Comparison of ENCODE assay signal across 10 cellular contexts in genomic region chr6:46655803-46656202, GRCh38. TPM values are rescaled to one million over a fixed set of nuclear protein-coding genes. Genes with fewer than 3 reads are reported as not detected.
DNase-seq lines count a peak whose midpoint lies in the region; ATAC-seq and TF ChIP-seq lines count a peak whose summit lies in the region.
"Had no signal": no experiment of that assay in that cellular context is flagged by ENCODE, and none has a peak within 500 bp of the region (broad histone marks: within the 10 kb centered on the region; RNA-seq: fewer than 3 reads in every experiment).

No MANE protein-coding gene starts in this region.

- POLR2A ChIA-PET in GM10248 (lab: Yijun Ruan, JAX): no interaction called here

- H3F3A ChIP-seq in Loucy (ENCODE audit: low read depth): no peaks in the 10 kb centered on the region

- H3K4me1 ChIP-seq in Loucy (ENCODE audit: insufficient read depth, low read length, poor library complexity, severe bottlenecking): no peaks in the 10 kb centered on the region

- H3K4me3 Mint-ChIP-seq in chondrocyte (ENCODE audit: unreplicated experiment) (no peak overlapping the region), nephron (peak overlapping the region; percentile 27 to 69 (median 46))
- H3K4me3 Mint-ChIP-seq in activated T-helper 1 cell treated with anti-CD3 and anti-CD28 coated beads, Interleukin-12 subunit alpha, Interleukin-12 subunit beta, Interleukin-2, Interleukin-4 antibody, amounts not matched to agents 30 ng/mL and 10 ng/mL and 1 ng/mL, durations not matched to agents 14 hours and 24 hours and 36 hours: no peak overlapping the region

- H3K4me2 ChIP-seq in Loucy (ENCODE audit: low read depth, low read length, poor library complexity, severe bottlenecking): no peak overlapping the region

- H4K20me1 ChIP-seq in Loucy (ENCODE audit: insufficient read depth, low read length, poor library complexity, severe bottlenecking): no peaks in the 10 kb centered on the region

- ATAC-seq in esophagus mucosa: no peak
- ATAC-seq in GM18858 (IDR thresholded peaks at IDR 0.05; ENCODE audit: unreplicated experiment): no peak
- ATAC-seq in HG02798 (IDR thresholded peaks at IDR 0.05; ENCODE audit: poor library complexity, unreplicated experiment): no peak
- ATAC-seq: pancreas had no signal

- H3K4me1 Mint-ChIP-seq in chondrocyte (ENCODE audit: low read depth) (peaks cover 14% of the 10 kb centered on the region), nephron (peaks cover 17% of the 10 kb centered on the region)
- peaks cover 11% of the 10 kb centered on the region for H3K4me1 Mint-ChIP-seq in activated T-helper 1 cell treated with anti-CD3 and anti-CD28 coated beads, Interleukin-12 subunit alpha, Interleukin-12 subunit beta, Interleukin-2, Interleukin-4 antibody, amounts not matched to agents 30 ng/mL and 10 ng/mL and 1 ng/mL, durations not matched to agents 14 hours and 24 hours and 36 hours (ENCODE audit: low read depth)

- CTCF ChIA-PET in GM10248 (lab: Yijun Ruan, JAX): no interaction called here

- no peak overlapping the region for H2AFZ ChIP-seq in Loucy (ENCODE audit: low read length)

- H3K27ac Mint-ChIP-seq in chondrocyte (ENCODE audit: unreplicated experiment) (no peak overlapping the region), nephron (no peak overlapping the region)
- no peak overlapping the region for H3K27ac Mint-ChIP-seq in activated T-helper 1 cell treated with anti-CD3 and anti-CD28 coated beads, Interleukin-12 subunit alpha, Interleukin-12 subunit beta, Interleukin-2, Interleukin-4 antibody, amounts not matched to agents 30 ng/mL and 10 ng/mL and 1 ng/mL, durations not matched to agents 14 hours and 24 hours and 36 hours

- H3K27me3 ChIP-seq in Loucy (ENCODE audit: insufficient read depth, low read length, poor library complexity, severe bottlenecking): no peaks in the 10 kb centered on the region
- H3K27me3 ChIP-seq: ascending aorta, pancreas had no signal

- H3K4me3 ChIP-seq in Loucy (ENCODE audit: low read length, poor library complexity, severe bottlenecking): no peak overlapping the region
- H3K4me3 ChIP-seq: ascending aorta, pancreas had no signal

- no peaks in the 10 kb centered on the region for H3K36me3 Mint-ChIP-seq in chondrocyte (ENCODE audit: low read depth)
- peaks cover 9% of the 10 kb centered on the region for H3K36me3 Mint-ChIP-seq in nephron (ENCODE audit: low read depth)
- H3K36me3 Mint-ChIP-seq in activated T-helper 1 cell treated with anti-CD3 and anti-CD28 coated beads, Interleukin-12 subunit alpha, Interleukin-12 subunit beta, Interleukin-2, Interleukin-4 antibody, amounts not matched to agents 30 ng/mL and 10 ng/mL and 1 ng/mL, durations not matched to agents 14 hours and 24 hours and 36 hours (ENCODE audit: low read depth): no peaks in the 10 kb centered on the region

- no peaks in the 10 kb centered on the region for H3K9me2 ChIP-seq in Loucy (replicated peaks; ENCODE audit: low read depth, low read length)

- H3K9me3 Mint-ChIP-seq in chondrocyte (ENCODE audit: low read depth): no peaks in the 10 kb centered on the region
- no peaks in the 10 kb centered on the region for H3K9me3 Mint-ChIP-seq in nephron
- H3K9me3 Mint-ChIP-seq in activated T-helper 1 cell treated with anti-CD3 and anti-CD28 coated beads, Interleukin-12 subunit alpha, Interleukin-12 subunit beta, Interleukin-2, Interleukin-4 antibody, amounts not matched to agents 30 ng/mL and 10 ng/mL and 1 ng/mL, durations not matched to agents 14 hours and 24 hours and 36 hours: no peaks in the 10 kb centered on the region

- no peaks in the 10 kb centered on the region for H3K79me2 ChIP-seq in Loucy (ENCODE audit: insufficient read depth, low read length)

- DNase-seq in GM10248 (ENCODE audit: extremely low spot score) (no peak), chondrocyte (ENCODE audit: low spot score) (no peak)
- DNase-seq in activated T-helper 1 cell treated with anti-CD3 and anti-CD28 coated beads, Interleukin-12 subunit alpha, Interleukin-12 subunit beta, Interleukin-2, Interleukin-4 antibody, amounts not matched to agents 30 ng/mL and 10 ng/mL and 1 ng/mL, durations not matched to agents 14 hours and 24 hours and 36 hours (ENCODE audit: low spot score): no peak
- DNase-seq: pancreas had no signal

- H3K36me3 ChIP-seq in Loucy (ENCODE audit: insufficient read depth, low read length): no peaks in the 10 kb centered on the region
- H3K36me3 ChIP-seq: pancreas had no signal

- H3K9ac ChIP-seq in Loucy (ENCODE audit: low read depth, low read length, poor library complexity, severe bottlenecking): no peak overlapping the region

- H3K9me3 ChIP-seq in Loucy (ENCODE audit: insufficient read depth, low read depth, low read length): no peaks in the 10 kb centered on the region
- H3K9me3 ChIP-seq: ascending aorta, pancreas had no signal

- intact Hi-C loops in activated T-helper 1 cell treated with anti-CD3 and anti-CD28 coated beads, Interleukin-12 subunit alpha, Interleukin-12 subunit beta, Interleukin-2, Interleukin-4 antibody, amounts not matched to agents 30 ng/mL and 10 ng/mL and 1 ng/mL, durations not matched to agents 14 hours and 24 hours and 36 hours (cut with micrococcal nuclease): no loop called here

- H3K27me3 Mint-ChIP-seq in chondrocyte (ENCODE audit: low read depth) (peaks cover 9% of the 10 kb centered on the region), nephron (ENCODE audit: low read depth) (peaks cover 14% of the 10 kb centered on the region)
- H3K27me3 Mint-ChIP-seq in activated T-helper 1 cell treated with anti-CD3 and anti-CD28 coated beads, Interleukin-12 subunit alpha, Interleukin-12 subunit beta, Interleukin-2, Interleukin-4 antibody, amounts not matched to agents 30 ng/mL and 10 ng/mL and 1 ng/mL, durations not matched to agents 14 hours and 24 hours and 36 hours (ENCODE audit: insufficient read depth): peaks cover 45% of the 10 kb centered on the region

- peak; percentile 1 for TF ChIP-seq CTCF in GM10248 (IDR thresholded peaks at IDR 0.05; ENCODE audit: control extremely low read depth, extremely low read depth, low read depth, missing control alignments)
- TF ChIP-seq CTCF in Loucy (conservative IDR thresholded peaks at IDR 0.05; ENCODE audit: low read length): 0 out of 2 replicates have a peak, but pooled peaks have one; percentile 19
- peak; percentile 66 for TF ChIP-seq CTCF in chondrocyte (IDR thresholded peaks at IDR 0.05)
- TF ChIP-seq CTCF in nephron (IDR thresholded peaks at IDR 0.05; ENCODE audit: unreplicated experiment in 3 of 3): peak in 2 of 3 experiments; percentile 19 to 43

RNA-seq across cellular contexts. Expression of gene SLC25A27, which starts 3.0 kb away (rescaled TPM):
- 5.7 to 6.8 TPM (median 6.5 TPM) in 3 replicates for total RNA-seq in chondrocyte
- total RNA-seq in esophagus mucosa: 3.4 TPM
- total RNA-seq in activated T-helper 1 cell treated with anti-CD3 and anti-CD28 coated beads, Interleukin-12 subunit alpha, Interleukin-12 subunit beta, Interleukin-2, Interleukin-4 antibody, amounts not matched to agents 30 ng/mL and 10 ng/mL and 1 ng/mL, durations not matched to agents 14 hours and 24 hours and 36 hours: not detected in 2 replicates

RNA-seq across cellular contexts. Expression of gene CYP39A1, which starts 3.2 kb away (rescaled TPM):
- total RNA-seq in chondrocyte: 0.31 to 0.62 TPM in 2 of 3 replicates, not detected in the other
- 3.4 TPM for total RNA-seq in esophagus mucosa
- not detected in 2 replicates for total RNA-seq in activated T-helper 1 cell treated with anti-CD3 and anti-CD28 coated beads, Interleukin-12 subunit alpha, Interleukin-12 subunit beta, Interleukin-2, Interleukin-4 antibody, amounts not matched to agents 30 ng/mL and 10 ng/mL and 1 ng/mL, durations not matched to agents 14 hours and 24 hours and 36 hours

RNA-seq across cellular contexts. Expression of gene TDRD6, which starts 31.9 kb away (rescaled TPM):
- total RNA-seq in chondrocyte: 0.07 to 0.29 TPM (median 0.13 TPM) in 3 replicates
- 0.08 TPM for total RNA-seq in esophagus mucosa
- not detected in 2 replicates for total RNA-seq in activated T-helper 1 cell treated with anti-CD3 and anti-CD28 coated beads, Interleukin-12 subunit alpha, Interleukin-12 subunit beta, Interleukin-2, Interleukin-4 antibody, amounts not matched to agents 30 ng/mL and 10 ng/mL and 1 ng/mL, durations not matched to agents 14 hours and 24 hours and 36 hours

Comparison
In these comparisons a context has a peak if more than half of its experiments do, and no peak if none do; other contexts are left out.
1. CTCF ChIP-seq: peak in every context shown above with its lines; median percentile 66 in chondrocyte; 31 in nephron; 19 in Loucy; 1 in GM10248.
2. H3K4me3 Mint-ChIP-seq: peak in nephron (3 of 3); none in chondrocyte (single experiment) and activated T-helper 1 cell treated with anti-CD3 and anti-CD28 coated beads, Interleukin-12 subunit alpha, Interleukin-12 subunit beta, Interleukin-2, Interleukin-4 antibody, amounts not matched to agents 30 ng/mL and 10 ng/mL and 1 ng/mL, durations not matched to agents 14 hours and 24 hours and 36 hours (single experiment).